Comparison of ENCODE assay signal across 2 cellular contexts in the genomic region with DNA sequence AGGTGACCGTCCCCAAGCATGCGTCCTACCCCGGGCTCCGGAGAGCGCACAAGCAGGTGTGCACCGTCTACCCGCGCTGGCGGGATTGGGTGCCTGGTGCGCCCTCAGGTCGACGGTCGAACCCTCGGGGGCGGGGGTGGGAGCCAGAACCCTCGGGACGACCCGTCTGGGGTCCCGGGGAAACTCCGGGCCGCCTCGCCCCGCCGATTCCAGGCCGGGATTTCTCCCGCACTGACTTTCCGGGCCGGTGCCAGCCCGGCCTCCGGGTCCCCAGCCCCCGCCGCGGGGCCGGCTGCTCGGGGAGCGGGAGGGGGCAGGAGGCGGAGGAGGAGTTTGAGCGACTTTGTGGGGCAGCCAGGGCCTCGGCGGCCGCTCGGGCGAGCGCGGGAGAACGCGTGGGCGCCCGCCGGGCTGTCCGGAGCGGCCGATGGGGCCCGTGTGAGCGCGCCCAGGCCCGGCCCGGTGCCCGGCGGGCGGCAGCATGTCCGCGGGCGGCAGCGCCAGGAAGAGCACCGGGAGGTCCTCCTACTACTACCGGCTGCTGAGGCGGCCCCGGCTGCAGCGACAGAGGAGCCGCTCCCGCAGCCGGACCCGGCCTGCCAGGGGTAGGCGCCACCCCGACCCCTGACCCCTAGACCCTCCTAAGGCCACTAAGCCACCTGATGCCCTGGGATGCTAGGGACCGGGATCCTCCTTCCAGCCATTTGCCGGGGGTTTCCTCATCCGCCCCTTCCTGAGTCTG.
TF ChIP-seq lines count a peak whose summit lies in the region.

A gene (plus strand): TSS at position 340 of the 742 bp plus-strand sequence. CDS start 142 bp downstream, at position 482.

TF ChIP-seq in A549, 52 proteins besides CTCF, POLR2A, EP300 and RAD21 (continued from another document):
- peak in 1 of 2 experiments; percentile 43; a peak in 1 of 5 replicates for TF ChIP-seq JUN (IDR thresholded peaks at IDR 0.05)
TF ChIP-seq in A549: peak in this region for 3.

TF ChIP-seq in HEK293T, 16 proteins besides CTCF, POLR2A, EP300 and RAD21 (continued from another document):
- TF ChIP-seq, protein P1, sequence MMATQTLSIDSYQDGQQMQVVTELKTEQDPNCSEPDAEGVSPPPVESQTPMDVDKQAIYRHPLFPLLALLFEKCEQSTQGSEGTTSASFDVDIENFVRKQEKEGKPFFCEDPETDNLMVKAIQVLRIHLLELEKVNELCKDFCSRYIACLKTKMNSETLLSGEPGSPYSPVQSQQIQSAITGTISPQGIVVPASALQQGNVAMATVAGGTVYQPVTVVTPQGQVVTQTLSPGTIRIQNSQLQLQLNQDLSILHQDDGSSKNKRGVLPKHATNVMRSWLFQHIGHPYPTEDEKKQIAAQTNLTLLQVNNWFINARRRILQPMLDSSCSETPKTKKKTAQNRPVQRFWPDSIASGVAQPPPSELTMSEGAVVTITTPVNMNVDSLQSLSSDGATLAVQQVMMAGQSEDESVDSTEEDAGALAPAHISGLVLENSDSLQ (IDR thresholded peaks at IDR 0.05): no peak
